35 cellular contexts compared by ENCODE assay signal in the genomic region with DNA sequence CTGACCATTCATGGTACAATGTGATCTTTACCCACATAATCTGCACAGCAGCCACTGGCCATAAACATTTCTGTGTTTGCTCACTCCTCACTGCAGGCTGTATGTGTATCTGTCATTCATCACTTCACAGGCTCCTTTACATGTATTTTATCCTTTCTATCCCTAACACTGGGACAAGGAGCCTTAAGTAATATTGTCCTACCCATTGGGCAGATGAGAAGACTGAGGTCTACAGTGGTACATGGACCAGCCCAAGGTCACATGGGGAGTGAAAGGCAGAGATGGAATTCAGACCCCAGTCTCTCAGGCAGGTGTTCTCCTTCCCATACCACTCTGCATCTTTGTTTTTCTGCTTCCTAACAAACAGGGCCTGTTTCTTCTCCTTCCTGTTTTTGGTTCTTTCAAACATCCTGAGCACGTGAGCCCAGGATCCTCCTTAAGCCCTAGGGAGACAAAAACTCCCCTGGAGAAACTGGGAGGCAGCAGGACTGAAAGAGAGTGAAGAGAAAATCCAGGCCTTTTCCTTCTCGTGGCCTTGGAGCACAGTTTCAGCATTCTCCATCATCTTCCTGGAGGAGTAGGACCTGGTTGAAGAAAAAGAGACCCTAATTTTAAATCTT.
"Had no signal": no experiment of that assay in that cellular context is flagged by ENCODE, and none has a peak within 500 bp of the region (broad histone marks: within the 10 kb centered on the region; RNA-seq: fewer than 3 reads in every experiment).

No MANE protein-coding gene starts in this region.

- H3K27ac Mint-ChIP-seq: activated CD4-positive, alpha-beta memory T cell treated with anti-CD3 and anti-CD28 coated beads, Interleukin-2, amount 10 ng/mL, durations not matched to agents 7 days and 5 days; activated CD8-positive, alpha-beta memory T cell treated with anti-CD3 and anti-CD28 coated beads, Interleukin-2, amount 10 ng/mL, durations not matched to agents 7 days and 5 days; activated naive CD8-positive, alpha-beta T cell treated with anti-CD3 and anti-CD28 coated beads for 36 hours; T-helper 1 cell treated with Interleukin-12 subunit alpha and Interleukin-12 subunit beta and Interleukin-4 antibody, amounts not matched to agents 30 μg/mL and 1 μg/mL, for 36 hours; T-helper 2 cell treated with Interferon-gamma antibody and Interleukin-4, amounts not matched to agents 5 μg/mL and 100 μg/mL, for 36 hours; WTC11 had no signal

- ATAC-seq: activated CD8-positive, alpha-beta memory T cell treated with anti-CD3 and anti-CD28 coated beads, Interleukin-2, amount 10 ng/mL, durations not matched to agents 7 days and 5 days; WTC11 had no signal

- H3K36me3 Mint-ChIP-seq: activated CD8-positive, alpha-beta memory T cell treated with anti-CD3 and anti-CD28 coated beads, Interleukin-2, amount 10 ng/mL, durations not matched to agents 7 days and 5 days; activated naive CD8-positive, alpha-beta T cell treated with anti-CD3 and anti-CD28 coated beads for 36 hours; WTC11 had no signal

- H3K4me3 ChIP-seq: cardiac muscle cell, Peyer's patch, SJSA1 had no signal

- H3K27ac ChIP-seq: brain microvascular endothelial cell, cardiac muscle cell, KMS-11, Peyer's patch, SJSA1 had no signal

- H3K9ac ChIP-seq: KMS-11, SK-N-SH had no signal

- H3K9me3 Mint-ChIP-seq: T-helper 1 cell treated with Interleukin-12 subunit alpha and Interleukin-12 subunit beta and Interleukin-4 antibody, amounts not matched to agents 30 μg/mL and 1 μg/mL, for 36 hours; T-helper 2 cell treated with Interferon-gamma antibody and Interleukin-4, amounts not matched to agents 5 μg/mL and 100 μg/mL, for 36 hours; WTC11 had no signal

- H3K4me3 Mint-ChIP-seq: activated CD4-positive, alpha-beta memory T cell treated with anti-CD3 and anti-CD28 coated beads, Interleukin-2, amount 10 ng/mL, durations not matched to agents 7 days and 5 days; activated CD8-positive, alpha-beta memory T cell treated with anti-CD3 and anti-CD28 coated beads, Interleukin-2, amount 10 ng/mL, durations not matched to agents 7 days and 5 days; activated naive CD8-positive, alpha-beta T cell treated with anti-CD3 and anti-CD28 coated beads for 36 hours; central memory CD8-positive, alpha-beta T cell; T-helper 1 cell treated with Interleukin-12 subunit alpha and Interleukin-12 subunit beta and Interleukin-4 antibody, amounts not matched to agents 30 μg/mL and 1 μg/mL, for 36 hours; T-helper 2 cell treated with Interferon-gamma antibody and Interleukin-4, amounts not matched to agents 5 μg/mL and 100 μg/mL, for 36 hours; WTC11 had no signal

- H3K27me3 Mint-ChIP-seq: activated CD4-positive, alpha-beta memory T cell treated with anti-CD3 and anti-CD28 coated beads, Interleukin-2, amount 10 ng/mL, durations not matched to agents 7 days and 5 days; activated CD8-positive, alpha-beta memory T cell treated with anti-CD3 and anti-CD28 coated beads, Interleukin-2, amount 10 ng/mL, durations not matched to agents 7 days and 5 days; central memory CD8-positive, alpha-beta T cell had no signal

- H3K4me1 Mint-ChIP-seq: activated CD4-positive, alpha-beta memory T cell treated with anti-CD3 and anti-CD28 coated beads, Interleukin-2, amount 10 ng/mL, durations not matched to agents 7 days and 5 days; activated CD8-positive, alpha-beta memory T cell treated with anti-CD3 and anti-CD28 coated beads, Interleukin-2, amount 10 ng/mL, durations not matched to agents 7 days and 5 days; activated naive CD8-positive, alpha-beta T cell treated with anti-CD3 and anti-CD28 coated beads for 36 hours; central memory CD8-positive, alpha-beta T cell had no signal

- H3K27me3 ChIP-seq: brain microvascular endothelial cell, cardiac muscle cell, Peyer's patch, SJSA1 had no signal

- H3K36me3 ChIP-seq: brain microvascular endothelial cell, cardiac muscle cell, Peyer's patch, SJSA1 had no signal

- H3K4me2 ChIP-seq: KMS-11, SK-N-SH had no signal

- H3K4me1 ChIP-seq: SJSA1 had no signal

- DNase-seq: activated CD4-positive, alpha-beta memory T cell treated with anti-CD3 and anti-CD28 coated beads, Interleukin-2, amount 10 ng/mL, durations not matched to agents 7 days and 5 days; activated CD4-positive, alpha-beta T cell treated with anti-CD3 and anti-CD28 coated beads for 4 hours; activated CD4-positive, CD25-positive, alpha-beta regulatory T cell treated with anti-CD3 and anti-CD28 coated beads, Interleukin-2, amount 50 U/mL, for 72 hours; activated CD8-positive, alpha-beta memory T cell treated with anti-CD3 and anti-CD28 coated beads for 24 hours; activated CD8-positive, alpha-beta memory T cell treated with anti-CD3 and anti-CD28 coated beads, Interleukin-2, amount 10 ng/mL, durations not matched to agents 7 days and 5 days; activated CD8-positive, alpha-beta memory T cell treated with anti-CD3 and anti-CD28 coated beads, Interleukin-2, amount 50 U/mL, for 48 hours; activated effector memory CD4-positive, alpha-beta T cell treated with anti-CD3 and anti-CD28 coated beads, Interleukin-2, amount 50 U/mL, for 16 hours; activated naive CD4-positive, alpha-beta T cell; activated naive CD4-positive, alpha-beta T cell treated with anti-CD3 and anti-CD28 coated beads, Interleukin-2, amount 50 U/mL, for 16 hours; activated naive CD8-positive, alpha-beta T cell treated with anti-CD3 and anti-CD28 coated beads for 36 hours; activated T-cell treated with anti-CD3 and anti-CD28 coated beads, Interleukin-2, amount 50 U/mL, for 48 hours; amniotic stem cell; aorta; brain microvascular endothelial cell; MM.1S; MV-4-11; NCI-H1092; NCI-H1436 treated with DMSO at 0.1 percent for 48 hours; NCI-H1694 treated with DMSO at 0.1 percent for 48 hours; NCI-H2029; NCI-H510A; NCI-H526; NCI-H748 treated with DMSO at 0.1 percent for 48 hours; NK-92 treated with Interleukin-12 subunit alpha and Interleukin-12 subunit beta, amount 100 ng/mL, for 24 hours; Peyer's patch; RPMI8226; SHP77 treated with DMSO at 0.1 percent for 48 hours; SK-N-SH had no signal

- H3K9me3 ChIP-seq: Peyer's patch, SJSA1, SK-N-SH had no signal
